ENCODE assay signal across 16 cellular contexts in genomic region chr11:70220920-70221319, GRCh38. TPM values are rescaled to one million over a fixed set of nuclear protein-coding genes. Genes with fewer than 3 reads are reported as not detected.
A peak's percentile ranks its signal among the peaks of the same experiment; 100 is the strongest.
DNase-seq lines count a peak whose midpoint lies in the region; ATAC-seq, FAIRE-seq and TF ChIP-seq lines count a peak whose summit lies in the region.
"Had no signal": no experiment of that assay in that cellular context is flagged by ENCODE, and none has a peak within 500 bp of the region (broad histone marks: within the 10 kb centered on the region; RNA-seq: fewer than 3 reads in every experiment).

No MANE protein-coding gene starts in this region.

- no peaks in the 10 kb centered on the region for H3K4me1 Mint-ChIP-seq in activated CD4-positive, alpha-beta T cell treated with anti-CD3 and anti-CD28 coated beads, Interleukin-2, amount 10 ng/mL, durations not matched to agents 7 days and 5 days
- H3K4me1 Mint-ChIP-seq: IgD-negative memory B cell had no signal

- no peaks in the 10 kb centered on the region for H3K36me3 Mint-ChIP-seq in activated CD4-positive, alpha-beta T cell treated with anti-CD3 and anti-CD28 coated beads, Interleukin-2, amount 10 ng/mL, durations not matched to agents 7 days and 5 days (ENCODE audit: low read depth)

- in situ Hi-C loops in HepG2 (cut with HindIII; ENCODE audit: extremely low pct_ligation_motif_present, low pct_unique_long_range_greater_than_20kb), result no loop called here

- H3K27me3 ChIP-seq in HepG2 (ENCODE audit: control insufficient read depth in 1 of 2, insufficient read depth in 2 of 2, low read length in 2 of 2), result peaks cover 1 to 19% of the 10 kb centered on the region in 2 experiments; a peak in 4 of 5 replicates
- H3K27me3 ChIP-seq in right lobe of liver, result no peaks in the 10 kb centered on the region
- H3K27me3 ChIP-seq in left lung, result no peaks in the 10 kb centered on the region
- H3K27me3 ChIP-seq: BLaER1 treated with 17β-estradiol and CSF1 and Interleukin-3, amounts not matched to agents 10 nM and 100 nM had no signal

- TF ChIP-seq EP300 in HepG2 (IDR thresholded peaks at IDR 0.05; ENCODE audit: low read depth in 2 of 2, low read length in 2 of 2), result no peak
- no peak for TF ChIP-seq EP300 in HepG2 (CRISPR knock-in tag; IDR thresholded peaks at IDR 0.05; ENCODE audit: borderline replicate concordance)

- H3K9me3 Mint-ChIP-seq in activated CD4-positive, alpha-beta T cell treated with anti-CD3 and anti-CD28 coated beads, Interleukin-2, amount 10 ng/mL, durations not matched to agents 7 days and 5 days, result no peaks in the 10 kb centered on the region
- H3K9me3 Mint-ChIP-seq: IgD-negative memory B cell had no signal

- H3K4me3 ChIP-seq in HepG2 (replicated peaks in 1 of 3; ENCODE audit: insufficient read depth in 1 of 3, low read depth in 2 of 3, low read length in 3 of 3) (no peak overlapping the region), right lobe of liver (no peak overlapping the region), left lung (no peak overlapping the region)
- H3K4me3 ChIP-seq: BLaER1 treated with 17β-estradiol and CSF1 and Interleukin-3, amounts not matched to agents 10 nM and 100 nM had no signal

- no peak for TF ChIP-seq CTCF in HepG2 (CRISPR knock-in tag; IDR thresholded peaks at IDR 0.05)
- no peak for TF ChIP-seq CTCF in right lobe of liver (IDR thresholded peaks at IDR 0.05)
- no peak for TF ChIP-seq CTCF in left lung (IDR thresholded peaks at IDR 0.05)

- H3K9ac ChIP-seq in HepG2 (ENCODE audit: insufficient read depth, low read depth, low read length), result no peak overlapping the region
- H3K9ac ChIP-seq: BLaER1 treated with 17β-estradiol and CSF1 and Interleukin-3, amounts not matched to agents 10 nM and 100 nM had no signal

- POLR2A ChIA-PET in HepG2 (lab: Yijun Ruan, JAX), result no interaction called here
- POLR2A ChIA-PET in activated CD4-positive, alpha-beta T cell treated with anti-CD3 and anti-CD28 coated beads, Interleukin-2, amount 10 ng/mL, durations not matched to agents 7 days and 5 days (lab: Charles Lee), result interaction anchor here (0.7 kb wide), 1 partner anchor 70 kb away, joined by 5 read pairs; no protein-coding TSS in a partner anchor

- peaks cover 19% of the 10 kb centered on the region for H3K27me3 Mint-ChIP-seq in activated CD4-positive, alpha-beta T cell treated with anti-CD3 and anti-CD28 coated beads, Interleukin-2, amount 10 ng/mL, durations not matched to agents 7 days and 5 days

- no peak overlapping the region for H2AFZ ChIP-seq in HepG2 (ENCODE audit: low read length)

- H3K9me3 ChIP-seq in HepG2 (ENCODE audit: low read length) (no peaks in the 10 kb centered on the region), right lobe of liver (no peaks in the 10 kb centered on the region), left lung (no peaks in the 10 kb centered on the region)
- H3K9me3 ChIP-seq: BLaER1 treated with 17β-estradiol and CSF1 and Interleukin-3, amounts not matched to agents 10 nM and 100 nM had no signal

- no peak for DNase-seq in HepG2 (ENCODE audit: low spot score)
- DNase-seq in right lobe of liver, result no peak
- DNase-seq in amniotic epithelial cell (ENCODE audit: low read depth), result peak; percentile 13
- no peak for DNase-seq in left lung
- no peak for DNase-seq in stimulated activated CD8-positive, alpha-beta memory T cell treated with anti-CD3 and anti-CD28 coated beads, Interleukin-4, amount 100 ng/mL, for 48 hours
- no peak for DNase-seq in stimulated activated CD4-positive, alpha-beta T cell treated with anti-CD3 and anti-CD28 coated beads, Interleukin-1b, Interleukin-23, amount 100 ng/mL, for 48 hours
- DNase-seq in activated CD4-positive, alpha-beta T cell treated with anti-CD3 and anti-CD28 coated beads, Interleukin-2, amount 10 ng/mL, durations not matched to agents 7 days and 5 days, result no peak
- DNase-seq: H7, NCI-H1436 treated with DMSO at 0.1 percent for 48 hours, NCI-H2081, NCI-H526 treated with DMSO at 0.1 percent for 48 hours, T-helper 1 cell had no signal

- no peak overlapping the region for H3K4me2 ChIP-seq in HepG2 (ENCODE audit: low read depth, low read length)
- H3K4me2 ChIP-seq: BLaER1 treated with 17β-estradiol and CSF1 and Interleukin-3, amounts not matched to agents 10 nM and 100 nM had no signal

- H3K27ac Mint-ChIP-seq in activated CD4-positive, alpha-beta T cell treated with anti-CD3 and anti-CD28 coated beads, Interleukin-2, amount 10 ng/mL, durations not matched to agents 7 days and 5 days, result no peak overlapping the region
- H3K27ac Mint-ChIP-seq: IgD-negative memory B cell had no signal

- intact Hi-C loops in HepG2 (cut with micrococcal nuclease; ENCODE audit: unreplicated experiment) (no loop called here), right lobe of liver (cut with DNase I) (no loop called here), left lung (cut with DNase I) (no loop called here)

- WGBS in HepG2 (ENCODE audit: low lambda C conversion rate), result 40% methylated on average over 1 of the region's 1 CpG
- 100% methylated on average over 1 of the region's 1 CpG for WGBS in right lobe of liver (ENCODE audit: insufficient coverage, low coverage, low lambda C conversion rate, missing lambda C conversion rate)

- ATAC-seq in HepG2, result no peak
- ATAC-seq in right lobe of liver, result no peak
- peak; percentile 75 for ATAC-seq in left lung
- ATAC-seq in GM19324 (IDR thresholded peaks at IDR 0.05; ENCODE audit: low FRiP score, unreplicated experiment), result no peak

- no peak overlapping the region for H3K4me3 Mint-ChIP-seq in activated CD4-positive, alpha-beta T cell treated with anti-CD3 and anti-CD28 coated beads, Interleukin-2, amount 10 ng/mL, durations not matched to agents 7 days and 5 days
- H3K4me3 Mint-ChIP-seq: IgD-negative memory B cell had no signal

- no peak for TF ChIP-seq RAD21 in HepG2 (CRISPR knock-in tag; IDR thresholded peaks at IDR 0.05)

- CTCF ChIA-PET in HepG2 (lab: Yijun Ruan, JAX; ENCODE audit: low intra/inter-chr PET ratio, low total read pairs), result no interaction called here
- CTCF ChIA-PET in activated CD4-positive, alpha-beta T cell treated with anti-CD3 and anti-CD28 coated beads, Interleukin-2, amount 10 ng/mL, durations not matched to agents 7 days and 5 days (lab: Charles Lee), result no interaction called here

- H3K36me3 ChIP-seq in HepG2 (replicated peaks in 1 of 2; ENCODE audit: control insufficient read depth in 1 of 2, insufficient read depth in 2 of 2, low read length in 2 of 2), result no peaks in the 10 kb centered on the region
- H3K36me3 ChIP-seq in right lobe of liver, result no peaks in the 10 kb centered on the region
- no peaks in the 10 kb centered on the region for H3K36me3 ChIP-seq in left lung
- H3K36me3 ChIP-seq: BLaER1 treated with 17β-estradiol and CSF1 and Interleukin-3, amounts not matched to agents 10 nM and 100 nM had no signal

- H3K27ac ChIP-seq in HepG2 (ENCODE audit: extremely low read length, insufficient read depth, low read length), result no peak overlapping the region
- no peak overlapping the region for H3K27ac ChIP-seq in right lobe of liver
- peak overlapping the region in 1 of 2 donors; percentile 57 for H3K27ac ChIP-seq in left lung
- H3K27ac ChIP-seq: 22Rv1; BLaER1 treated with 17β-estradiol and CSF1 and Interleukin-3, amounts not matched to agents 10 nM and 100 nM had no signal

- peaks cover 21% of the 10 kb centered on the region; the same call in 1 of the 2 replicates for H3K4me1 ChIP-seq in HepG2 (ENCODE audit: insufficient read depth, low read length)
- no peaks in the 10 kb centered on the region for H3K4me1 ChIP-seq in right lobe of liver
- no peaks in the 10 kb centered on the region for H3K4me1 ChIP-seq in left lung
- H3K4me1 ChIP-seq: BLaER1 treated with 17β-estradiol and CSF1 and Interleukin-3, amounts not matched to agents 10 nM and 100 nM had no signal

- no peak for FAIRE-seq in HepG2 (lab: Jason Lieb, UNC)

- no TSS peak for BruUV-seq in HepG2 (replicated peaks; lab: Mats Ljungman, UMichigan)

- H3K79me2 ChIP-seq in HepG2 (ENCODE audit: insufficient read depth, low read length), result no peaks in the 10 kb centered on the region

- no peak for TF ChIP-seq POLR2A in HepG2 (IDR thresholded peaks at IDR 0.05; ENCODE audit: insufficient read depth in 1 of 2, low read depth in 2 of 2, low read length in 2 of 2)
- no peak for TF ChIP-seq POLR2A in right lobe of liver (IDR thresholded peaks at IDR 0.05)

- no peaks in the 10 kb centered on the region for H4K20me1 ChIP-seq in HepG2 (ENCODE audit: insufficient read depth, low read length)
- H4K20me1 ChIP-seq: BLaER1 treated with 17β-estradiol and CSF1 and Interleukin-3, amounts not matched to agents 10 nM and 100 nM had no signal

RNA-seq across cellular contexts. Expression of gene FADD, which starts 17.8 kb away (rescaled TPM):
- total RNA-seq in HepG2 (2016; rRNA removed; fragmentation: Illumina TruSeq; extraction: Trizol) (21.4 and 22.2 TPM in 2 replicates), right lobe of liver (10 to 100 TPM in 3 of 6 experiments, 1 to 10 TPM in 3; 8.8 to 17.5 (median 10.6) TPM), left lung (10 to 100 TPM; 27.4 to 28.4 TPM)
- total RNA-seq in HepG2 (2016; cell fraction: cytosol; rRNA removed; fragmentation: Illumina TruSeq; extraction: Trizol; ENCODE audit: low read depth), result 5.0 and 5.9 TPM in 2 replicates
- 20.6 and 22.3 TPM in 2 replicates for total RNA-seq in HepG2 (2016; cell fraction: insoluble cytoplasmic fraction; rRNA removed; fragmentation: Illumina TruSeq; extraction: Trizol)
- 13.7 and 13.9 TPM in 2 replicates for total RNA-seq in HepG2 (2016; cell fraction: membrane; rRNA removed; fragmentation: Illumina TruSeq; extraction: Trizol)
- 9.1 and 12.1 TPM in 2 replicates for total RNA-seq in HepG2 (2016; cell fraction: nucleus; rRNA removed; fragmentation: Illumina TruSeq; extraction: Trizol)
- polyA plus RNA-seq in HepG2 (2011; rRNA removed), result 14.2 and 14.9 TPM in 2 replicates
- polyA plus RNA-seq in HepG2 (2011; cell fraction: cytosol; rRNA removed), result 16.0 and 16.7 TPM in 2 replicates
- polyA plus RNA-seq in HepG2 (2011; cell fraction: nucleus; rRNA removed), result 7.8 and 9.6 TPM in 2 replicates
- 10.4 and 12.8 TPM in 2 replicates for polyA plus RNA-seq in HepG2 (2012)
- polyA plus RNA-seq in HepG2 (2016; cell fraction: cytosol; fragmentation: Illumina TruSeq; extraction: Trizol; ENCODE audit: low read depth), result 3.2 TPM in 2 replicates
- polyA plus RNA-seq in HepG2 (2016; cell fraction: insoluble cytoplasmic fraction; fragmentation: Illumina TruSeq; extraction: Trizol; ENCODE audit: low read depth), result 20.0 and 20.2 TPM in 2 replicates
- 7.0 and 7.9 TPM in 2 replicates for polyA plus RNA-seq in HepG2 (2016; cell fraction: membrane; fragmentation: Illumina TruSeq; extraction: Trizol; ENCODE audit: low read depth)
- polyA plus RNA-seq in HepG2 (2016; cell fraction: nucleus; fragmentation: Illumina TruSeq; extraction: Trizol; ENCODE audit: insufficient read depth, low read depth), result 15.0 and 15.1 TPM in 2 replicates
- 21.5 and 78.8 TPM in 2 replicates for polyA minus RNA-seq in HepG2 (2011; rRNA and poly(A)+ RNA removed; ENCODE audit: low replicate concordance)
- 8.5 and 9.1 TPM in 2 replicates for polyA minus RNA-seq in HepG2 (2011; cell fraction: cytosol; rRNA and poly(A)+ RNA removed)
- 8.6 and 9.7 TPM in 2 replicates for polyA minus RNA-seq in HepG2 (2011; cell fraction: nucleus; rRNA and poly(A)+ RNA removed)
- 10 to 100 TPM; 31.7 to 34.5 TPM for total RNA-seq in activated CD4-positive, alpha-beta T cell treated with anti-CD3 and anti-CD28 coated beads, Interleukin-2, amount 10 ng/mL, durations not matched to agents 7 days and 5 days

RNA-seq across cellular contexts. Expression of gene PPFIA1, which starts 49.6 kb away (rescaled TPM):
- total RNA-seq in HepG2 (2016; rRNA removed; fragmentation: Illumina TruSeq; extraction: Trizol), result 27.3 and 29.9 TPM in 2 replicates
- 68.7 and 75.4 TPM in 2 replicates for total RNA-seq in HepG2 (2016; cell fraction: cytosol; rRNA removed; fragmentation: Illumina TruSeq; extraction: Trizol; ENCODE audit: low read depth)
- 26.9 and 30.3 TPM in 2 replicates for total RNA-seq in HepG2 (2016; cell fraction: insoluble cytoplasmic fraction; rRNA removed; fragmentation: Illumina TruSeq; extraction: Trizol)
- total RNA-seq in HepG2 (2016; cell fraction: membrane; rRNA removed; fragmentation: Illumina TruSeq; extraction: Trizol), result 22.7 and 22.8 TPM in 2 replicates
- total RNA-seq in HepG2 (2016; cell fraction: nucleus; rRNA removed; fragmentation: Illumina TruSeq; extraction: Trizol), result 29.3 and 30.4 TPM in 2 replicates
- polyA plus RNA-seq in HepG2 (2011; rRNA removed), result 45.2 and 48.0 TPM in 2 replicates
- polyA plus RNA-seq in HepG2 (2011; cell fraction: cytosol; rRNA removed), result 32.6 and 45.4 TPM in 2 replicates
- polyA plus RNA-seq in HepG2 (2011; cell fraction: nucleus; rRNA removed), result 60.5 and 68.2 TPM in 2 replicates
- polyA plus RNA-seq in HepG2 (2012), result 18.1 and 18.8 TPM in 2 replicates
- 1.4 and 2.3 TPM in 2 replicates for polyA plus RNA-seq in HepG2 (2016; cell fraction: cytosol; fragmentation: Illumina TruSeq; extraction: Trizol; ENCODE audit: low read depth)
- polyA plus RNA-seq in HepG2 (2016; cell fraction: insoluble cytoplasmic fraction; fragmentation: Illumina TruSeq; extraction: Trizol; ENCODE audit: low read depth), result 18.5 and 22.6 TPM in 2 replicates
- polyA plus RNA-seq in HepG2 (2016; cell fraction: membrane; fragmentation: Illumina TruSeq; extraction: Trizol; ENCODE audit: low read depth), result 5.3 and 7.1 TPM in 2 replicates
- 38.7 and 39.4 TPM in 2 replicates for polyA plus RNA-seq in HepG2 (2016; cell fraction: nucleus; fragmentation: Illumina TruSeq; extraction: Trizol; ENCODE audit: insufficient read depth, low read depth)
- 94.3 and 206 TPM in 2 replicates for polyA minus RNA-seq in HepG2 (2011; rRNA and poly(A)+ RNA removed; ENCODE audit: low replicate concordance)
- 31.2 and 40.4 TPM in 2 replicates for polyA minus RNA-seq in HepG2 (2011; cell fraction: cytosol; rRNA and poly(A)+ RNA removed)
- polyA minus RNA-seq in HepG2 (2011; cell fraction: nucleus; rRNA and poly(A)+ RNA removed), result 59.9 and 69.0 TPM in 2 replicates
- total RNA-seq in right lobe of liver, result 10 to 100 TPM; 21.1 to 27.0 (median 22.7) TPM
- 10 to 100 TPM; 52.8 to 66.0 TPM for total RNA-seq in left lung
- 10 to 100 TPM; 29.2 to 32.7 TPM for total RNA-seq in activated CD4-positive, alpha-beta T cell treated with anti-CD3 and anti-CD28 coated beads, Interleukin-2, amount 10 ng/mL, durations not matched to agents 7 days and 5 days
